ENCODE assay signal across 26 cellular contexts in the genomic region with DNA sequence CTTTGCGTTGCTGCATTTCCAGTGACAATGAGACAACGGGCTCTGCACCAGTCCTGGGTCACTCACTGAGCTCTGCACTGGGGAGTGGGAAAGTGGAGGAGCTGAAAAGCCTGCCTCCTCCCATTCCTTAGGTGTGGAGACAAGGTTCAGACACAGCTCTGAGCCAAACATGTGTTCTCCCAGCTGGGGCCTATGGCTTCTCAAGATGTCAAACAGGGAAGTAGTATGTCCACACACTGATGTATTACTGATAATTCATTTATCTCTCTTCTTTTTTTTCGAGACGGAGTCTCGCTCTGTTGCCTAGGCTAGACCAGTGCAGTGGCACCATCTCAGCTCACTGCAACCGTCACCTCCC.
"Had no signal": no experiment of that assay in that cellular context is flagged by ENCODE, and none has a peak within 500 bp of the region (broad histone marks: within the 10 kb centered on the region; RNA-seq: fewer than 3 reads in every experiment).

No MANE protein-coding gene starts in this region.

- H3K4me3 ChIP-seq: ascending aorta, cardiac muscle cell had no signal

- H3K27ac ChIP-seq: ascending aorta, cardiac muscle cell, VCaP had no signal

- H3K27me3 ChIP-seq: ascending aorta, cardiac muscle cell had no signal

- H3K36me3 ChIP-seq: ascending aorta, cardiac muscle cell had no signal

- DNase-seq: activated B cell treated with CpG ODN at 0.5 μM for 24 hours; activated CD4-positive, alpha-beta memory T cell treated with anti-CD3 and anti-CD28 coated beads for 36 hours; activated CD4-positive, alpha-beta T cell treated with anti-CD3 and anti-CD28 coated beads for 4 hours; activated CD4-positive, alpha-beta T cell treated with anti-CD3 and anti-CD28 coated beads, Interleukin-2, amount 10 ng/mL, durations not matched to agents 24 days and 14 days; activated CD4-positive, alpha-beta T cell treated with anti-CD3 and anti-CD28 coated beads, Interleukin-2, amount 50 U/mL, for 1 hour; activated CD4-positive, alpha-beta T cell treated with anti-CD3 and anti-CD28 coated beads, Interleukin-2, amount 50 U/mL, for 4 hours; activated CD4-positive, CD25-positive, alpha-beta regulatory T cell treated with anti-CD3 and anti-CD28 coated beads, Interleukin-2, amount 50 U/mL, for 72 hours; activated CD8-positive, alpha-beta memory T cell treated with anti-CD3 and anti-CD28 coated beads, Interleukin-2, amount 50 U/mL, for 4 hours; activated CD8-positive, alpha-beta T cell treated with anti-CD3 and anti-CD28 coated beads for 36 hours; activated effector memory CD4-positive, alpha-beta T cell treated with Interleukin-2 at 50 U/mL for 16 hours; activated gamma-delta T cell; activated naive CD4-positive, alpha-beta T cell treated with anti-CD3 and anti-CD28 coated beads, Interleukin-2, amount 10 ng/mL, durations not matched to agents 7 days and 5 days; activated naive CD4-positive, alpha-beta T cell treated with Interleukin-2 at 50 U/mL for 16 hours; activated naive CD8-positive, alpha-beta T cell treated with anti-CD3 and anti-CD28 coated beads, Interleukin-2, amount 10 ng/mL, durations not matched to agents 7 days and 5 days; activated naive CD8-positive, alpha-beta T cell treated with anti-CD3 and anti-CD28 coated beads, Interleukin-2, amount 50 U/mL, for 24 hours; activated T-cell treated with anti-CD3 and anti-CD28 coated beads for 4 hours; activated T-cell treated with anti-CD3 and anti-CD28 coated beads, Interleukin-2, amount 50 U/mL, for 24 hours; activated T-cell treated with anti-CD3 and anti-CD28 coated beads, Interleukin-2, amount 50 U/mL, for 48 hours; anterior cingulate cortex; caudate nucleus; cerebellar nuclear complex; T-helper 2 cell; T-helper 9 cell had no signal

- H3K9me3 ChIP-seq: ascending aorta had no signal

- ATAC-seq: activated CD8-positive, alpha-beta T cell treated with anti-CD3 and anti-CD28 coated beads for 36 hours; activated naive CD8-positive, alpha-beta T cell treated with anti-CD3 and anti-CD28 coated beads, Interleukin-2, amount 50 U/mL, for 24 hours had no signal
